ENCODE assay signal across 1 cellular context in genomic region chr12:75482636-75483035, GRCh38.
TF ChIP-seq lines count a peak whose summit lies in the region.

No MANE protein-coding gene starts in this region.

TF ChIP-seq in HepG2, 621 proteins besides CTCF, POLR2A, EP300 and RAD21:
- TF ChIP-seq ZNF207 (IDR thresholded peaks at IDR 0.05; ENCODE audit: borderline replicate concordance) (no peak), JUNB (CRISPR knock-in tag; IDR thresholded peaks at IDR 0.05; ENCODE audit: borderline replicate concordance) (no peak), ZNF253 (CRISPR knock-in tag; IDR thresholded peaks at IDR 0.05; ENCODE audit: borderline replicate concordance) (no peak), CC2D1A (CRISPR knock-in tag; IDR thresholded peaks at IDR 0.05) (no peak), ZNF224 (CRISPR knock-in tag; IDR thresholded peaks at IDR 0.05) (no peak), ZC3H4 (CRISPR knock-in tag; IDR thresholded peaks at IDR 0.05; ENCODE audit: borderline replicate concordance) (no peak), ZBTB4 (CRISPR knock-in tag; IDR thresholded peaks at IDR 0.05; ENCODE audit: borderline replicate concordance) (no peak), ZNF546 (CRISPR knock-in tag; conservative IDR thresholded peaks at IDR 0.05) (no peak)
